ENCODE assay signal across 8 cellular contexts in the genomic region with DNA sequence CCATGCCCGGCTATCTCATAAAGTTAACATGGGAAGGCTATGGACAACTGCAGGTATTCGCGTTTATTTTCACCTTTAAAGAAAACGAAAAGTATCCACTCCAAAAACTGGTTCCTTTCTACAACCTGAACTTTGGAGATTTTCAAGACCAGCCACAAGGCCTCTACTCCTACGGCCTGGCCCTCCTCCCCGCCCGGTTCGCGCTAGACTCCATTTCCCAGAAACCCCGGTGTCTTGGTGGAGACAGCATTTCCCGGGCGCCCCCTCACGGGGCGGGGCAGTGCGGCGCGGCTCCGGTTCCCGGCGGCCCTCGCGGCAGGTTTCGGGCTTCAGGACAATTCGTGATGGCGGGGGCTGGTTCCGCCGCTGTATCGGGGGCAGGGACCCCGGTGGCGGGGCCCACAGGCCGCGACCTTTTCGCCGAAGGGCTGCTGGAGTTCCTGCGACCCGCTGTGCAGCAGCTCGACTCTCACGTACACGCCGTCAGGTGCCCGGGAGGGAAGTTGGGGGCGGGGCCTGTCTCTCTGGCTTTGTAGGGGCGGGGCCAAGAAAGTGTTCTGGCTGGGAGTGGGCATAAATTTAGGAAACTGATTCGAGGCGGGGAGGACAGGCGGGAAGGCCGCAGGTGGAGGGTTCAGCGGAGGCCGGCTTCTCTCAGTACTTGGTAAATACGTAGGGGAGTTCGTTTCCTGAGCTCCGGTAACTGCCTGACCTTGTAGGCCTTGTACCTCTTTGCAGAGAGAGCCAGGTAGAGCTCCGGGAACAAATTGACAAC. TPM values are rescaled to one million over a fixed set of nuclear protein-coding genes. Genes with fewer than 3 reads are reported as not detected.
DNase-seq lines count a peak whose midpoint lies in the region; ATAC-seq, FAIRE-seq and TF ChIP-seq lines count a peak whose summit lies in the region.

A gene with protein sequence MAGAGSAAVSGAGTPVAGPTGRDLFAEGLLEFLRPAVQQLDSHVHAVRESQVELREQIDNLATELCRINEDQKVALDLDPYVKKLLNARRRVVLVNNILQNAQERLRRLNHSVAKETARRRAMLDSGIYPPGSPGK (plus strand): TSS at position 304 of the 775 bp plus-strand sequence. CDS start 41 bp downstream, at position 345.

- peak within 1 kb of the TSS; percentile 78 for H3K9ac ChIP-seq in HepG2 (ENCODE audit: insufficient read depth, low read depth, low read length)

- peak within 1 kb of the TSS; percentile 95 for H2AFZ ChIP-seq in HepG2 (ENCODE audit: low read length)

- peak within 1 kb of the TSS; percentile 80 to 96 (median 91) for H3K4me3 ChIP-seq in HepG2 (replicated peaks in 1 of 3; ENCODE audit: insufficient read depth in 1 of 3, low read depth in 2 of 3, low read length in 3 of 3)

- POLR2A ChIA-PET in HepG2 (lab: Yijun Ruan, JAX): interaction anchor here (0.8 to 2.3 kb wide), 5 partner anchors 11 to 69 kb away, joined by 3 to 18 read pairs (median 4); partner anchors contain the start of genes CHTOP, INTS3 and S100A13

- TF ChIP-seq CTCF in C4-2B (conservative IDR thresholded peaks at IDR 0.05) (no peak), HepG2 (CRISPR knock-in tag; IDR thresholded peaks at IDR 0.05) (peak; percentile 48)

- peak; percentile 73 for FAIRE-seq in HepG2 (lab: Jason Lieb, UNC)

- TF ChIP-seq EP300 in HepG2 (IDR thresholded peaks at IDR 0.05; ENCODE audit: low read depth in 2 of 2, low read length in 2 of 2) (peak in 1 of 2 experiments; percentile 12; a peak in 1 of 4 replicates), HepG2 (CRISPR knock-in tag; IDR thresholded peaks at IDR 0.05; ENCODE audit: borderline replicate concordance) (no peak)

- peak; percentile 51 to 78; a peak in 3 of 4 replicates for TF ChIP-seq POLR2A in HepG2 (IDR thresholded peaks at IDR 0.05; ENCODE audit: insufficient read depth in 1 of 2, low read depth in 2 of 2, low read length in 2 of 2)

- H3K27ac ChIP-seq in C4-2B (peak within 1 kb of the TSS; percentile 75), HepG2 (ENCODE audit: extremely low read length, insufficient read depth, low read length) (peak within 1 kb of the TSS; percentile 62)

- CTCF ChIA-PET in HepG2 (lab: Yijun Ruan, JAX; ENCODE audit: low intra/inter-chr PET ratio, low total read pairs): no interaction called here

- peaks cover 39% of the 10 kb centered on the region for H3K4me1 ChIP-seq in HepG2 (ENCODE audit: insufficient read depth, low read length)

- peaks cover 12% of the 10 kb centered on the region for H3K79me2 ChIP-seq in HepG2 (ENCODE audit: insufficient read depth, low read length)

- H3K36me3 ChIP-seq in HepG2 (replicated peaks in 1 of 2; ENCODE audit: control insufficient read depth in 1 of 2, insufficient read depth in 2 of 2, low read length in 2 of 2): peaks cover 6 to 28% of the 10 kb centered on the region in 2 experiments

- intact Hi-C loops in HepG2 (cut with micrococcal nuclease; ENCODE audit: unreplicated experiment): no loop called here

- TF ChIP-seq RAD21 in HepG2 (CRISPR knock-in tag; IDR thresholded peaks at IDR 0.05): 0 out of 2 replicates have a peak, but pooled peaks have one; percentile 29

- peak; percentile 94 for ATAC-seq in GM19351 (IDR thresholded peaks at IDR 0.05; ENCODE audit: unreplicated experiment)
- ATAC-seq in HG03520 (IDR thresholded peaks at IDR 0.05; ENCODE audit: unreplicated experiment): peak; percentile 89
- ATAC-seq in HepG2: peak; percentile 95

- no peaks in the 10 kb centered on the region; a peak in 1 of 5 replicates for H3K27me3 ChIP-seq in HepG2 (ENCODE audit: control insufficient read depth in 1 of 2, insufficient read depth in 2 of 2, low read length in 2 of 2)

- peak within 1 kb of the TSS; percentile 93 for H3K4me2 ChIP-seq in HepG2 (ENCODE audit: low read depth, low read length)

- no peaks in the 10 kb centered on the region for H3K9me3 ChIP-seq in HepG2 (ENCODE audit: low read length)

- TSS peak; percentile 79 for BruUV-seq in HepG2 (replicated peaks; lab: Mats Ljungman, UMichigan)

- in situ Hi-C loops in HepG2 (cut with HindIII; ENCODE audit: extremely low pct_ligation_motif_present, low pct_unique_long_range_greater_than_20kb): no loop called here

- WGBS in HepG2 (ENCODE audit: low lambda C conversion rate): 2% methylated on average over 33 of the region's 53 CpGs

- DNase-seq in NCI-H69 (lab: John Stamatoyannopoulos, UW) (peak; percentile 95), dedifferentiated amniotic fluid mesenchymal stem cell (ENCODE audit: extremely low spot score) (peak; percentile 85), HepG2 (ENCODE audit: low spot score) (peak; percentile 75)
- DNase-seq in activated CD4-positive, alpha-beta T cell treated with anti-CD3 and anti-CD28 coated beads, Interleukin-2, amount 50 U/mL, for 24 hours (ENCODE audit: low read depth in 1 of 2, low spot score in 1 of 2): peak; percentile 79 to 86
- DNase-seq in stimulated activated CD4-positive, alpha-beta T cell treated with anti-CD3 and anti-CD28 coated beads, Interleukin-4, amount 100 ng/mL, for 1 hour: peak; percentile 92

- no peaks in the 10 kb centered on the region for H4K20me1 ChIP-seq in HepG2 (ENCODE audit: insufficient read depth, low read length)

TF ChIP-seq in HepG2, 621 proteins besides CTCF, POLR2A, EP300 and RAD21 (continues in another document):
- 0 out of 2 replicates have a peak, but pooled peaks have one; percentile 18 for TF ChIP-seq ZBTB37 (CRISPR knock-in tag; IDR thresholded peaks at IDR 0.05)
- TF ChIP-seq HDAC1 (CRISPR knock-in tag; IDR thresholded peaks at IDR 0.05): peak; percentile 60
- 0 out of 2 replicates have a peak, but pooled peaks have one; percentile 26 for TF ChIP-seq ZNF616 (CRISPR knock-in tag; IDR thresholded peaks at IDR 0.05; ENCODE audit: low read depth)
- TF ChIP-seq SMC3 (IDR thresholded peaks at IDR 0.05; ENCODE audit: low read length): no peak
- 0 out of 2 replicates have a peak, but pooled peaks have one; percentile 32 for TF ChIP-seq ZNF777 (CRISPR knock-in tag; IDR thresholded peaks at IDR 0.05)
- TF ChIP-seq ELF1 (CRISPR knock-in tag; IDR thresholded peaks at IDR 0.05): peak; percentile 83
- TF ChIP-seq SP1 (IDR thresholded peaks at IDR 0.05): no peak
- peak; percentile 48; the same call in 1 of the 2 replicates for TF ChIP-seq SP1 (CRISPR knock-in tag; IDR thresholded peaks at IDR 0.05)
- TF ChIP-seq, protein P1, sequence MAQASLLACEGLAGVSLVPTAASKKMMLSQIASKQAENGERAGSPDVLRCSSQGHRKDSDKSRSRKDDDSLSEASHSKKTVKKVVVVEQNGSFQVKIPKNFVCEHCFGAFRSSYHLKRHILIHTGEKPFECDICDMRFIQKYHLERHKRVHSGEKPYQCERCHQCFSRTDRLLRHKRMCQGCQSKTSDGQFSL (CRISPR knock-in tag; IDR thresholded peaks at IDR 0.05): 0 out of 2 replicates have a peak, but pooled peaks have one; percentile 23
- peak; percentile 54; the same call in 1 of the 2 replicates for TF ChIP-seq FOXC1 (CRISPR knock-in tag; IDR thresholded peaks at IDR 0.05; ENCODE audit: borderline replicate concordance)
- peak; percentile 62; the same call in 1 of the 2 replicates for TF ChIP-seq KDM2A (CRISPR knock-in tag; IDR thresholded peaks at IDR 0.05; ENCODE audit: borderline replicate concordance, low read depth)
- 0 out of 2 replicates have a peak, but pooled peaks have one; percentile 34 for TF ChIP-seq ERF (CRISPR knock-in tag; IDR thresholded peaks at IDR 0.05)
- TF ChIP-seq, protein P2, sequence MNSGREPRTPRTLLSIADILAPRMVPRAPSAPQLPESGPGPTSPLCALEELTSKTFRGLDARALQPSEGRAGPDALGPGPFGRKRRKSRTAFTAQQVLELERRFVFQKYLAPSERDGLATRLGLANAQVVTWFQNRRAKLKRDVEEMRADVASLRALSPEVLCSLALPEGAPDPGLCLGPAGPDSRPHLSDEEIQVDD (CRISPR knock-in tag; IDR thresholded peaks at IDR 0.05; ENCODE audit: borderline replicate concordance): no peak
- TF ChIP-seq SAFB2 (CRISPR knock-in tag; IDR thresholded peaks at IDR 0.05; ENCODE audit: borderline replicate concordance, low read depth): 0 out of 2 replicates have a peak, but pooled peaks have one; percentile 16

RNA-seq across cellular contexts. Expression of the gene that starts here (rescaled TPM):
- total RNA-seq in HepG2 (2016; rRNA removed; fragmentation: Illumina TruSeq; extraction: Trizol): 25.7 and 34.3 TPM in 2 replicates
- 17.2 and 21.6 TPM in 2 replicates for total RNA-seq in HepG2 (2016; cell fraction: cytosol; rRNA removed; fragmentation: Illumina TruSeq; extraction: Trizol; ENCODE audit: low read depth)
- total RNA-seq in HepG2 (2016; cell fraction: insoluble cytoplasmic fraction; rRNA removed; fragmentation: Illumina TruSeq; extraction: Trizol): 28.1 and 34.1 TPM in 2 replicates
- total RNA-seq in HepG2 (2016; cell fraction: membrane; rRNA removed; fragmentation: Illumina TruSeq; extraction: Trizol): 27.9 and 30.7 TPM in 2 replicates
- total RNA-seq in HepG2 (2016; cell fraction: nucleus; rRNA removed; fragmentation: Illumina TruSeq; extraction: Trizol): 11.1 and 12.2 TPM in 2 replicates
- 21.7 and 23.9 TPM in 2 replicates for polyA plus RNA-seq in HepG2 (2011; rRNA removed)
- polyA plus RNA-seq in HepG2 (2011; cell fraction: cytosol; rRNA removed): 23.2 and 25.5 TPM in 2 replicates
- polyA plus RNA-seq in HepG2 (2011; cell fraction: nucleus; rRNA removed): 11.8 and 17.6 TPM in 2 replicates
- 11.7 and 15.3 TPM in 2 replicates for polyA plus RNA-seq in HepG2 (2012)
- 20.4 and 22.1 TPM in 2 replicates for polyA plus RNA-seq in HepG2 (2016; cell fraction: cytosol; fragmentation: Illumina TruSeq; extraction: Trizol; ENCODE audit: low read depth)
- 31.0 and 31.2 TPM in 2 replicates for polyA plus RNA-seq in HepG2 (2016; cell fraction: insoluble cytoplasmic fraction; fragmentation: Illumina TruSeq; extraction: Trizol; ENCODE audit: low read depth)
- polyA plus RNA-seq in HepG2 (2016; cell fraction: membrane; fragmentation: Illumina TruSeq; extraction: Trizol; ENCODE audit: low read depth): 23.6 and 28.1 TPM in 2 replicates
- 20.7 and 21.7 TPM in 2 replicates for polyA plus RNA-seq in HepG2 (2016; cell fraction: nucleus; fragmentation: Illumina TruSeq; extraction: Trizol; ENCODE audit: insufficient read depth, low read depth)
- 7.3 and 37.6 TPM in 2 replicates for polyA minus RNA-seq in HepG2 (2011; rRNA and poly(A)+ RNA removed; ENCODE audit: low replicate concordance)
- polyA minus RNA-seq in HepG2 (2011; cell fraction: cytosol; rRNA and poly(A)+ RNA removed): 7.2 and 8.8 TPM in 2 replicates
- 4.5 and 9.3 TPM in 2 replicates for polyA minus RNA-seq in HepG2 (2011; cell fraction: nucleus; rRNA and poly(A)+ RNA removed)

Comparison
In these comparisons a context has a peak if more than half of its experiments do, and no peak if none do; other contexts are left out.
1. Peak in every context shown above with its lines: DNase-seq, ATAC-seq, H3K4me3 ChIP-seq and H3K27ac ChIP-seq.